In genomic region chr7:155316427-155317113, GRCh38 we compare ENCODE assay signal across 1 cellular context.
TF ChIP-seq lines count a peak whose summit lies in the region.

No MANE protein-coding gene starts in this region.

TF ChIP-seq in K562, 482 proteins besides CTCF, POLR2A, EP300 and RAD21 (continued from another document):
- no peak for TF ChIP-seq FUS (optimal IDR thresholded peaks at IDR 0.05; ENCODE audit: low read depth, low read length)
- TF ChIP-seq ETS1 (conservative IDR thresholded peaks at IDR 0.05; ENCODE audit: control insufficient read depth, low read depth, low read length): no peak
- peak; percentile 51; the same call in 1 of the 2 replicates for TF ChIP-seq LEF1 (IDR thresholded peaks at IDR 0.05)
- peak; percentile 26; the same call in 1 of the 2 replicates for TF ChIP-seq TEAD4 (IDR thresholded peaks at IDR 0.05; ENCODE audit: low read length)
- no peak for TF ChIP-seq TEAD4 (CRISPR knock-in tag; IDR thresholded peaks at IDR 0.05; ENCODE audit: borderline replicate concordance)
- TF ChIP-seq ZNF3 (CRISPR knock-in tag; IDR thresholded peaks at IDR 0.05): no peak
TF ChIP-seq in K562: peak in this region for 12.
